In the genomic region with DNA sequence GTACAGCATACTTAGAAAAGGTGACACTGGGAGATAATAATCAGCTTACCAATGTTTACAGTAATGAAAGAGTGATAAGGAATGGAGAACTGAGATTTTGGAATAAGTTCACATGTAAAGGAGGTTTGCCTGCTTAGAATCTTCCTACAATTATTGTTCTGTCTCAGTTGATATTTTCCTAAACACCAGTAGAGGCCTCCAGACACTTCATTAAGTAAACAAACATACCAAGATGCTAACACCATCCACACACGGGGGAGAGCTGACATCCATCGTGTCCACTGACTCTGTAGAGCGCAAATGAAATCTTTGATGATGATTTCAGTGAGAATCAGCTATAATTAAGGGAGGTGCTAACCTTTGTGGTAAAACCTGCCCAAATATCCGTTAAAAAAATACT, we compare ENCODE assay signal across 9 cellular contexts.
DNase-seq lines count a peak whose midpoint lies in the region; TF ChIP-seq lines count a peak whose summit lies in the region.
"Had no signal": no experiment of that assay in that cellular context is flagged by ENCODE, and none has a peak within 500 bp of the region (broad histone marks: within the 10 kb centered on the region; RNA-seq: fewer than 3 reads in every experiment).

No MANE protein-coding gene starts in this region.

- no peaks in the 10 kb centered on the region for H3K79me2 ChIP-seq in OCI-LY7 (ENCODE audit: insufficient read depth, low read depth, low read length)
- H3K79me2 ChIP-seq in smooth muscle cell (ENCODE audit: low read depth): no peaks in the 10 kb centered on the region

- H4K20me1 ChIP-seq in OCI-LY7 (ENCODE audit: insufficient read depth, low read length) (no peaks in the 10 kb centered on the region), smooth muscle cell (ENCODE audit: low read depth) (no peaks in the 10 kb centered on the region)

- H3K4me2 ChIP-seq in OCI-LY7 (ENCODE audit: low read length): no peak overlapping the region
- no peak overlapping the region for H3K4me2 ChIP-seq in smooth muscle cell

- intact Hi-C loops in OCI-LY7 (cut with micrococcal nuclease; ENCODE audit: unreplicated experiment): no loop called here

- H3K27ac ChIP-seq in OCI-LY7 (ENCODE audit: low read depth, low read length, poor library complexity, severe bottlenecking): no peak overlapping the region
- no peak overlapping the region for H3K27ac ChIP-seq in smooth muscle cell (ENCODE audit: low read depth)
- no peak overlapping the region for H3K27ac ChIP-seq in SJCRH30

- H3K4me3 ChIP-seq in OCI-LY7 (ENCODE audit: low read depth, low read length, poor library complexity, severe bottlenecking) (no peak overlapping the region), smooth muscle cell (no peak overlapping the region), SJCRH30 (no peak overlapping the region)

- DNase-seq in NCI-H1092 treated with DMSO at 0.1 percent for 48 hours (lab: John Stamatoyannopoulos, UW): peak; percentile 8
- no peak for DNase-seq in NCI-H1092 (lab: John Stamatoyannopoulos, UW)
- DNase-seq in OCI-LY7 (ENCODE audit: low spot score): no peak
- peak; percentile 22 for DNase-seq in fibroblast of the conjunctiva (ENCODE audit: low read depth)
- DNase-seq in smooth muscle cell (lab: John Stamatoyannopoulos, UW; ENCODE audit: unreplicated experiment): no peak
- no peak for DNase-seq in ecto neural progenitor cell (ENCODE audit: low spot score)
- no peak for DNase-seq in T-helper 9 cell
- DNase-seq in SJCRH30: no peak
- DNase-seq: activated CD4-positive, alpha-beta T cell treated with anti-CD3 and anti-CD28 coated beads for 4 hours had no signal

- H3K9ac ChIP-seq in smooth muscle cell (ENCODE audit: low read depth): no peak overlapping the region

- peak; percentile 20; the same call in 1 of the 2 replicates for TF ChIP-seq CTCF in OCI-LY7 (conservative IDR thresholded peaks at IDR 0.05; ENCODE audit: low read length)
- peak; percentile 25 for TF ChIP-seq CTCF in smooth muscle cell (IDR thresholded peaks at IDR 0.05; ENCODE audit: borderline replicate concordance, insufficient read depth, poor library complexity, severe bottlenecking)

- 46% methylated on average over 4 of the region's 4 CpGs for WGBS in smooth muscle cell (ENCODE audit: low lambda C conversion rate)

- H3K27me3 ChIP-seq in smooth muscle cell (ENCODE audit: low read depth): no peaks in the 10 kb centered on the region
- H3K27me3 ChIP-seq in SJCRH30: no peaks in the 10 kb centered on the region

- POLR2A ChIA-PET in OCI-LY7 (lab: Charles Lee): interaction anchor here (0.8 kb wide), 1 partner anchor 14 kb away, joined by 3 read pairs; no protein-coding TSS in a partner anchor

- H3K9me2 ChIP-seq in OCI-LY7 (ENCODE audit: insufficient read depth, low read length): no peaks in the 10 kb centered on the region

- H3K9me3 ChIP-seq in OCI-LY7 (ENCODE audit: low read length): no peaks in the 10 kb centered on the region
- H3K9me3 ChIP-seq in smooth muscle cell (replicated peaks; ENCODE audit: low read depth): no peaks in the 10 kb centered on the region
- peaks cover 3% of the 10 kb centered on the region; the same call in 1 of the 2 replicates for H3K9me3 ChIP-seq in SJCRH30 (replicated peaks)

- H3K4me1 ChIP-seq in OCI-LY7 (ENCODE audit: insufficient read depth, low read length, poor library complexity, severe bottlenecking) (no peaks in the 10 kb centered on the region), smooth muscle cell (ENCODE audit: low read depth) (peaks cover 15% of the 10 kb centered on the region), SJCRH30 (no peaks in the 10 kb centered on the region)

- no TSS peak for BruUV-seq in OCI-LY7 (replicated peaks; lab: Mats Ljungman, UMichigan)

- CTCF ChIA-PET in OCI-LY7 (lab: Charles Lee; ENCODE audit: unreplicated experiment): no interaction called here

- no peak overlapping the region for H2AFZ ChIP-seq in OCI-LY7 (ENCODE audit: low read length)
- H2AFZ ChIP-seq in smooth muscle cell (ENCODE audit: low read depth): no peak overlapping the region

- no peaks in the 10 kb centered on the region for H3F3A ChIP-seq in smooth muscle cell (ENCODE audit: low read depth)

- H3K36me3 ChIP-seq in OCI-LY7 (ENCODE audit: insufficient read depth, low read length): no peaks in the 10 kb centered on the region
- no peaks in the 10 kb centered on the region for H3K36me3 ChIP-seq in smooth muscle cell (ENCODE audit: low read depth)
- no peaks in the 10 kb centered on the region for H3K36me3 ChIP-seq in SJCRH30

Comparison
In these comparisons a context has a peak if more than half of its experiments do, and no peak if none do; other contexts are left out.
1. DNase-seq: peak in NCI-H1092 treated with DMSO at 0.1 percent for 48 hours (single experiment) and fibroblast of the conjunctiva (single experiment); none in NCI-H1092 (single experiment), OCI-LY7 (single experiment), smooth muscle cell (single experiment), ecto neural progenitor cell (single experiment), T-helper 9 cell (single experiment) and SJCRH30 (0 of 2).